Comparison of ENCODE assay signal across 1 cellular context in the genomic region with DNA sequence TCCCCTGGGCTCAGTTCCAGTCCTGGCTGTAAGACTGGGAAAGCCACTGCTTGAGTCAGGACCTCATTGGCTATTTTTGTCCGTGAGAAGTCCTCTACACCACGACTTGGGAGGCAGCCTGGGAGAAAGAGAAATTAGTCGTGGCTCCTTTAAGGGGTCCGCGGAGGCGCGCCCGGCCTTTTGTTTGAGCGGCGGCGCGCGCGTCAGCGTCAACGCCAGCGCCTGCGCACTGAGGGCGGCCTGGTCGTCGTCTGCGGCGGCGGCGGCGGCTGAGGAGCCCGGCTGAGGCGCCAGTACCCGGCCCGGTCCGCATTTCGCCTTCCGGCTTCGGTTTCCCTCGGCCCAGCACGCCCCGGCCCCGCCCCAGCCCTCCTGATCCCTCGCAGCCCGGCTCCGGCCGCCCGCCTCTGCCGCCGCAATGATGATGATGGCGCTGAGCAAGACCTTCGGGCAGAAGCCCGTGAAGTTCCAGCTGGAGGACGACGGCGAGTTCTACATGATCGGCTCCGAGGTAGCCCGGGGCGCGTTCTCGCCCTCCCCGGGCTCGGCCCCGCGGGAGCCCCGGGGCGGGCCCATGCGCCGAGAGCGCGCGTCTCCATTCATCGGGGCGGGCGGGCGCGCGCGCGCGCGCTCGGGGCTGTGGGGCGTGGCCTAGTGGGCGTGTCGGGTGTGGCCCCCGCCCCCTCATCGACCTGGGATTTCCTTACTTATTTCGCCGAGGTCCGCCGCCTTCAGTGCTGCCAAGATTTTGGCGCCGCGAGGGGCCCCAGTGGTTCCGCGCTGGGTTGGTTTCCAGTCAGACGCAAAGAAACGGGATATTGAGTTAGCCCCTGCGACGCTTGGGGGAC.
TF ChIP-seq lines count a peak whose summit lies in the region.

SMARCB1 (plus strand) TSS at position 215 of the 848 bp plus-strand sequence; CDS start at position 419, 204 bp downstream.

TF ChIP-seq in K562, 482 proteins besides CTCF, POLR2A, EP300 and RAD21 (continued from another document and continues in another):
- TF ChIP-seq, protein P1, sequence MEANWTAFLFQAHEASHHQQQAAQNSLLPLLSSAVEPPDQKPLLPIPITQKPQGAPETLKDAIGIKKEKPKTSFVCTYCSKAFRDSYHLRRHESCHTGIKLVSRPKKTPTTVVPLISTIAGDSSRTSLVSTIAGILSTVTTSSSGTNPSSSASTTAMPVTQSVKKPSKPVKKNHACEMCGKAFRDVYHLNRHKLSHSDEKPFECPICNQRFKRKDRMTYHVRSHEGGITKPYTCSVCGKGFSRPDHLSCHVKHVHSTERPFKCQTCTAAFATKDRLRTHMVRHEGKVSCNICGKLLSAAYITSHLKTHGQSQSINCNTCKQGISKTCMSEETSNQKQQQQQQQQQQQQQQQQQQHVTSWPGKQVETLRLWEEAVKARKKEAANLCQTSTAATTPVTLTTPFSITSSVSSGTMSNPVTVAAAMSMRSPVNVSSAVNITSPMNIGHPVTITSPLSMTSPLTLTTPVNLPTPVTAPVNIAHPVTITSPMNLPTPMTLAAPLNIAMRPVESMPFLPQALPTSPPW (CRISPR knock-in tag; IDR thresholded peaks at IDR 0.05), result peak; percentile 68
- TF ChIP-seq KLF13 (tag; IDR thresholded peaks at IDR 0.05; ENCODE audit: borderline replicate concordance, low read depth) (peak; percentile 52; the same call in 1 of the 2 replicates), EP400 (IDR thresholded peaks at IDR 0.05) (peak; percentile 50; the same call in 1 of the 2 replicates), NCOA2 (IDR thresholded peaks at IDR 0.05; ENCODE audit: partially characterized antibody in 2 of 2) (no peak), BMI1 (IDR thresholded peaks at IDR 0.05; ENCODE audit: low read length) (no peak), MTF1 (CRISPR knock-in tag; IDR thresholded peaks at IDR 0.05; ENCODE audit: borderline replicate concordance) (no peak), STAG1 (CRISPR knock-in tag; IDR thresholded peaks at IDR 0.05; ENCODE audit: borderline replicate concordance) (no peak), PRDM10 (IDR thresholded peaks at IDR 0.05; ENCODE audit: partially characterized antibody) (peak; percentile 99), POLR2B (IDR thresholded peaks at IDR 0.05; ENCODE audit: low read depth, partially characterized antibody) (peak; percentile 81), NONO (IDR thresholded peaks at IDR 0.05; ENCODE audit: low read depth in 2 of 2, low read length in 1 of 2) (peak in 1 of 2 experiments; percentile 55; a peak in 2 of 4 replicates), GABPB1 (CRISPR knock-in tag; IDR thresholded peaks at IDR 0.05) (peak; percentile 63; the same call in 1 of the 2 replicates), ZNF589 (CRISPR knock-in tag; IDR thresholded peaks at IDR 0.05; ENCODE audit: low read depth) (peak; percentile 91), ZNF778 (CRISPR knock-in tag; IDR thresholded peaks at IDR 0.05) (no peak), DNMT1 (IDR thresholded peaks at IDR 0.05) (no peak), ZNF644 (tag; IDR thresholded peaks at IDR 0.05; ENCODE audit: low read depth) (peak; percentile 86), ATF7 (IDR thresholded peaks at IDR 0.05) (peak; percentile 95), ZNF407 (IDR thresholded peaks at IDR 0.05; ENCODE audit: low read depth) (no peak), RBFOX2 (IDR thresholded peaks at IDR 0.05; ENCODE audit: low read depth, low read length) (peak; percentile 88), MAZ (CRISPR knock-in tag; conservative IDR thresholded peaks at IDR 0.05 in 1 of 2, IDR thresholded peaks at IDR 0.05 in 1 of 2) (peak; percentile 34 to 55; a peak in 3 of 4 replicates), HNRNPL (IDR thresholded peaks at IDR 0.05; ENCODE audit: low read depth, low read length) (no peak), DLX4 (CRISPR knock-in tag; IDR thresholded peaks at IDR 0.05) (no peak), TAF1 (IDR thresholded peaks at IDR 0.05; ENCODE audit: control insufficient read depth, extremely low read depth, insufficient read depth, low read length, severe bottlenecking) (peak; percentile 70), SIX5 (IDR thresholded peaks at IDR 0.05; ENCODE audit: borderline replicate concordance in 1 of 2, insufficient read depth in 1 of 2, low read depth in 1 of 2, low read length in 2 of 2) (no peak), RBBP5 (IDR thresholded peaks at IDR 0.05; ENCODE audit: borderline replicate concordance, insufficient read depth, low read length, poor library complexity, severe bottlenecking) (peak; percentile 62), SAFB (IDR thresholded peaks at IDR 0.05; ENCODE audit: borderline replicate concordance, low read depth, low read length) (no peak), DMBX1 (CRISPR knock-in tag; IDR thresholded peaks at IDR 0.05; ENCODE audit: borderline replicate concordance) (peak; percentile 74; the same call in 1 of the 2 replicates), ZNF282 (CRISPR knock-in tag; IDR thresholded peaks at IDR 0.05) (no peak), ZNF41 (CRISPR knock-in tag; conservative IDR thresholded peaks at IDR 0.05) (no peak), ZNF175 (CRISPR knock-in tag; IDR thresholded peaks at IDR 0.05; ENCODE audit: low read depth) (peak; percentile 64; the same call in 1 of the 2 replicates), TBP (optimal IDR thresholded peaks at IDR 0.05; ENCODE audit: low read depth, low read length) (peak; percentile 78), PML (IDR thresholded peaks at IDR 0.05; ENCODE audit: low read length) (0 out of 2 replicates have a peak, but pooled peaks have one; percentile 37), ZNF57 (CRISPR knock-in tag; IDR thresholded peaks at IDR 0.05) (no peak), SNIP1 (IDR thresholded peaks at IDR 0.05; ENCODE audit: low read depth) (no peak), ZKSCAN8 (CRISPR knock-in tag; IDR thresholded peaks at IDR 0.05) (peak; percentile 55; the same call in 1 of the 2 replicates), E2F1 (CRISPR knock-in tag; IDR thresholded peaks at IDR 0.05) (no peak), ZNF140 (CRISPR knock-in tag; IDR thresholded peaks at IDR 0.05) (no peak), MNT (conservative IDR thresholded peaks at IDR 0.05) (peak in 1 of 2 experiments; percentile 53; a peak in 3 of 4 replicates)
- TF ChIP-seq, protein P2, sequence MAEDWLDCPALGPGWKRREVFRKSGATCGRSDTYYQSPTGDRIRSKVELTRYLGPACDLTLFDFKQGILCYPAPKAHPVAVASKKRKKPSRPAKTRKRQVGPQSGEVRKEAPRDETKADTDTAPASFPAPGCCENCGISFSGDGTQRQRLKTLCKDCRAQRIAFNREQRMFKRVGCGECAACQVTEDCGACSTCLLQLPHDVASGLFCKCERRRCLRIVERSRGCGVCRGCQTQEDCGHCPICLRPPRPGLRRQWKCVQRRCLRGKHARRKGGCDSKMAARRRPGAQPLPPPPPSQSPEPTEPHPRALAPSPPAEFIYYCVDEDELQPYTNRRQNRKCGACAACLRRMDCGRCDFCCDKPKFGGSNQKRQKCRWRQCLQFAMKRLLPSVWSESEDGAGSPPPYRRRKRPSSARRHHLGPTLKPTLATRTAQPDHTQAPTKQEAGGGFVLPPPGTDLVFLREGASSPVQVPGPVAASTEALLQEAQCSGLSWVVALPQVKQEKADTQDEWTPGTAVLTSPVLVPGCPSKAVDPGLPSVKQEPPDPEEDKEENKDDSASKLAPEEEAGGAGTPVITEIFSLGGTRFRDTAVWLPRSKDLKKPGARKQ (CRISPR knock-in tag; IDR thresholded peaks at IDR 0.05), result no peak
